Comparison of ENCODE assay signal across 36 cellular contexts in the genomic region with DNA sequence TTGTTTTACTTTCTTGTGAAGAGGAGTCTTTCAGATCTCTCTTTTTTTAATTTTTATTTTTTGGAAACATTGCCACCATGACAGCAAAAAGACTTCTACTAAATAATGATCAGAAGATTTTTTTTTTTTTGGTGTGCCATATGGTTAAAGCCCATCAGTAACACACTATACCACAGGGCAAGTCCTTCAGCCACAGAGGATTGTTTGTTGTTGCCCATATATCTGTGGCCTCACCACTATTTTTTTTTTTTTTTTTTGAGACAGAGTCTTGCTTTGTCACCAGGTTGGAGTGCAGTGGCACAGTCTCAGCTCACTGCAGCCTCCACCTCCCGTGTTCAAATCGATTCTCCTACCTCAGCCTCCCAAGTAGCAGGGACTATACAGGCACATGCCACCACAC.
"Had no signal": no experiment of that assay in that cellular context is flagged by ENCODE, and none has a peak within 500 bp of the region (broad histone marks: within the 10 kb centered on the region; RNA-seq: fewer than 3 reads in every experiment).

No MANE protein-coding gene starts in this region.

- FAIRE-seq: frontal cortex had no signal

- DNase-seq: activated B cell treated with CpG ODN at 0.5 μM for 24 hours; activated CD4-positive, alpha-beta memory T cell treated with anti-CD3 and anti-CD28 coated beads for 36 hours; activated CD4-positive, alpha-beta T cell treated with anti-CD3 and anti-CD28 coated beads for 48 hours; activated CD4-positive, alpha-beta T cell treated with anti-CD3 and anti-CD28 coated beads, Interleukin-2, amount 50 U/mL, for 1 hour; activated CD8-positive, alpha-beta memory T cell treated with anti-CD3 and anti-CD28 coated beads, Interleukin-2, amount 10 ng/mL, durations not matched to agents 7 days and 5 days; activated CD8-positive, alpha-beta memory T cell treated with anti-CD3 and anti-CD28 coated beads, Interleukin-2, amount 50 U/mL, for 4 hours; activated CD8-positive, alpha-beta T cell treated with anti-CD3 and anti-CD28 coated beads, Interleukin-2, amount 10 ng/mL, durations not matched to agents 7 days and 5 days; activated effector memory CD4-positive, alpha-beta T cell treated with anti-CD3 and anti-CD28 coated beads, Interleukin-2, amount 50 U/mL, for 16 hours; activated naive CD4-positive, alpha-beta T cell treated with anti-CD3 and anti-CD28 coated beads for 36 hours; activated naive CD8-positive, alpha-beta T cell treated with anti-CD3 and anti-CD28 coated beads for 36 hours; activated naive CD8-positive, alpha-beta T cell treated with anti-CD3 and anti-CD28 coated beads, Interleukin-2, amount 50 U/mL, for 24 hours; activated T-cell treated with anti-CD3 and anti-CD28 coated beads, Interleukin-2, amount 50 U/mL, for 1 hour; activated T-cell treated with anti-CD3 and anti-CD28 coated beads, Interleukin-2, amount 50 U/mL, for 48 hours; adrenal gland; amygdala; aorta; central memory CD4-positive, alpha-beta T cell; cerebellar nuclear complex; colonic mucosa; effector memory CD4-positive, alpha-beta T cell; endodermal cell; foreskin fibroblast; heart left ventricle; T-helper 17 cell; T1000; WERI-Rb-1 had no signal

- H3K27ac Mint-ChIP-seq: activated B cell treated with CpG ODN at 0.5 μM for 24 hours; activated CD4-positive, alpha-beta memory T cell treated with anti-CD3 and anti-CD28 coated beads for 36 hours; activated CD8-positive, alpha-beta memory T cell treated with anti-CD3 and anti-CD28 coated beads, Interleukin-2, amount 10 ng/mL, durations not matched to agents 7 days and 5 days; activated CD8-positive, alpha-beta T cell treated with anti-CD3 and anti-CD28 coated beads, Interleukin-2, amount 10 ng/mL, durations not matched to agents 7 days and 5 days; activated naive CD4-positive, alpha-beta T cell treated with anti-CD3 and anti-CD28 coated beads for 36 hours; activated naive CD4-positive, alpha-beta T cell treated with anti-CD3 and anti-CD28 coated beads, Interleukin-2, amount 50 U/mL, for 24 hours; activated naive CD8-positive, alpha-beta T cell treated with anti-CD3 and anti-CD28 coated beads for 36 hours; activated naive CD8-positive, alpha-beta T cell treated with anti-CD3 and anti-CD28 coated beads, Interleukin-2, amount 50 U/mL, for 24 hours; activated T-helper 1 cell treated with anti-CD3 and anti-CD28 coated beads, Interleukin-12 subunit alpha, Interleukin-12 subunit beta, Interleukin-2, Interleukin-4 antibody, amounts not matched to agents 30 ng/mL and 10 ng/mL and 1 ng/mL, durations not matched to agents 14 hours and 24 hours and 36 hours; activated T-helper 2 cell treated with anti-CD3 and anti-CD28 coated beads, Interferon-gamma antibody, Interleukin-2, Interleukin-4, amounts not matched to agents 10 μg/mL and 5 μg/mL and 100 μg/mL, durations not matched to agents 14 hours and 24 hours and 36 hours; brain; endodermal cell; T-helper 17 cell; T-helper 2 cell treated with Interferon-gamma antibody and Interleukin-4, amounts not matched to agents 5 μg/mL and 100 μg/mL, for 36 hours had no signal

- H3K9me3 ChIP-seq: adrenal gland, breast epithelium, colonic mucosa, heart left ventricle had no signal

- H3K27me3 Mint-ChIP-seq: activated B cell treated with CpG ODN at 0.5 μM for 24 hours; activated CD4-positive, alpha-beta memory T cell treated with anti-CD3 and anti-CD28 coated beads for 36 hours; activated CD8-positive, alpha-beta memory T cell treated with anti-CD3 and anti-CD28 coated beads, Interleukin-2, amount 10 ng/mL, durations not matched to agents 7 days and 5 days; activated naive CD4-positive, alpha-beta T cell treated with anti-CD3 and anti-CD28 coated beads, Interleukin-2, amount 50 U/mL, for 24 hours; activated naive CD8-positive, alpha-beta T cell treated with anti-CD3 and anti-CD28 coated beads for 36 hours; activated naive CD8-positive, alpha-beta T cell treated with anti-CD3 and anti-CD28 coated beads, Interleukin-2, amount 50 U/mL, for 24 hours; brain; T-helper 17 cell had no signal

- H3K4me1 Mint-ChIP-seq: activated B cell treated with CpG ODN at 0.5 μM for 24 hours; activated CD8-positive, alpha-beta memory T cell treated with anti-CD3 and anti-CD28 coated beads, Interleukin-2, amount 10 ng/mL, durations not matched to agents 7 days and 5 days; activated naive CD4-positive, alpha-beta T cell treated with anti-CD3 and anti-CD28 coated beads, Interleukin-2, amount 50 U/mL, for 24 hours; activated naive CD8-positive, alpha-beta T cell treated with anti-CD3 and anti-CD28 coated beads for 36 hours; activated naive CD8-positive, alpha-beta T cell treated with anti-CD3 and anti-CD28 coated beads, Interleukin-2, amount 50 U/mL, for 24 hours; brain; endodermal cell; T-helper 17 cell had no signal

- H3K4me3 ChIP-seq: adrenal gland, breast epithelium, cardiac muscle cell, colonic mucosa, heart left ventricle had no signal

- H3K4me3 Mint-ChIP-seq: activated B cell treated with CpG ODN at 0.5 μM for 24 hours; activated CD4-positive, alpha-beta memory T cell treated with anti-CD3 and anti-CD28 coated beads for 36 hours; activated CD8-positive, alpha-beta memory T cell treated with anti-CD3 and anti-CD28 coated beads, Interleukin-2, amount 10 ng/mL, durations not matched to agents 7 days and 5 days; activated CD8-positive, alpha-beta T cell treated with anti-CD3 and anti-CD28 coated beads, Interleukin-2, amount 10 ng/mL, durations not matched to agents 7 days and 5 days; activated naive CD4-positive, alpha-beta T cell treated with anti-CD3 and anti-CD28 coated beads for 36 hours; activated naive CD4-positive, alpha-beta T cell treated with anti-CD3 and anti-CD28 coated beads, Interleukin-2, amount 50 U/mL, for 24 hours; activated naive CD8-positive, alpha-beta T cell treated with anti-CD3 and anti-CD28 coated beads for 36 hours; activated naive CD8-positive, alpha-beta T cell treated with anti-CD3 and anti-CD28 coated beads, Interleukin-2, amount 50 U/mL, for 24 hours; activated T-helper 1 cell treated with anti-CD3 and anti-CD28 coated beads, Interleukin-12 subunit alpha, Interleukin-12 subunit beta, Interleukin-2, Interleukin-4 antibody, amounts not matched to agents 30 ng/mL and 10 ng/mL and 1 ng/mL, durations not matched to agents 14 hours and 24 hours and 36 hours; brain; endodermal cell; T-helper 17 cell; T-helper 2 cell treated with Interferon-gamma antibody and Interleukin-4, amounts not matched to agents 5 μg/mL and 100 μg/mL, for 36 hours had no signal

- H3K27ac ChIP-seq: adrenal gland, breast epithelium, cardiac muscle cell, colonic mucosa, heart left ventricle, WERI-Rb-1 had no signal

- H3K4me1 ChIP-seq: adrenal gland, colonic mucosa, heart left ventricle had no signal

- ATAC-seq: activated CD4-positive, CD25-positive, alpha-beta regulatory T cell treated with anti-CD3 and anti-CD28 coated beads, Interleukin-2, amount 50 U/mL, for 24 hours; activated CD8-positive, alpha-beta memory T cell treated with anti-CD3 and anti-CD28 coated beads, Interleukin-2, amount 10 ng/mL, durations not matched to agents 7 days and 5 days; activated CD8-positive, alpha-beta T cell treated with anti-CD3 and anti-CD28 coated beads, Interleukin-2, amount 10 ng/mL, durations not matched to agents 7 days and 5 days; activated naive CD8-positive, alpha-beta T cell treated with anti-CD3 and anti-CD28 coated beads, Interleukin-2, amount 50 U/mL, for 24 hours; esophagus mucosa; heart left ventricle; T-helper 17 cell had no signal

- H3K9me3 Mint-ChIP-seq: activated B cell treated with CpG ODN at 0.5 μM for 24 hours; activated CD4-positive, alpha-beta memory T cell treated with anti-CD3 and anti-CD28 coated beads for 36 hours; activated naive CD4-positive, alpha-beta T cell treated with anti-CD3 and anti-CD28 coated beads for 36 hours; activated naive CD4-positive, alpha-beta T cell treated with anti-CD3 and anti-CD28 coated beads, Interleukin-2, amount 50 U/mL, for 24 hours; activated naive CD8-positive, alpha-beta T cell treated with anti-CD3 and anti-CD28 coated beads for 36 hours; activated naive CD8-positive, alpha-beta T cell treated with anti-CD3 and anti-CD28 coated beads, Interleukin-2, amount 50 U/mL, for 24 hours; activated T-helper 1 cell treated with anti-CD3 and anti-CD28 coated beads, Interleukin-12 subunit alpha, Interleukin-12 subunit beta, Interleukin-2, Interleukin-4 antibody, amounts not matched to agents 30 ng/mL and 10 ng/mL and 1 ng/mL, durations not matched to agents 14 hours and 24 hours and 36 hours; activated T-helper 2 cell treated with anti-CD3 and anti-CD28 coated beads, Interferon-gamma antibody, Interleukin-2, Interleukin-4, amounts not matched to agents 10 μg/mL and 5 μg/mL and 100 μg/mL, durations not matched to agents 14 hours and 24 hours and 36 hours; brain; endodermal cell; T-helper 2 cell treated with Interferon-gamma antibody and Interleukin-4, amounts not matched to agents 5 μg/mL and 100 μg/mL, for 36 hours had no signal

- H3K27me3 ChIP-seq: adrenal gland, breast epithelium, cardiac muscle cell, colonic mucosa, heart left ventricle had no signal
